11 cellular contexts compared by ENCODE assay signal in genomic region chr2:127175821-127176354, GRCh38. TPM values are rescaled to one million over a fixed set of nuclear protein-coding genes. Genes with fewer than 3 reads are reported as not detected.
DNase-seq lines count a peak whose midpoint lies in the region; ATAC-seq and TF ChIP-seq lines count a peak whose summit lies in the region.
"Had no signal": no experiment of that assay in that cellular context is flagged by ENCODE, and none has a peak within 500 bp of the region (broad histone marks: within the 10 kb centered on the region; RNA-seq: fewer than 3 reads in every experiment).

No MANE protein-coding gene starts in this region.

- no peak overlapping the region for H2AFZ ChIP-seq in hepatocyte

- H3K27ac ChIP-seq in adrenal gland (peak overlapping the region in 3 of 5 donors; percentile 4 to 75 (median 66)), hepatocyte (peak overlapping the region; percentile 97)

- no peak overlapping the region for H3K27ac Mint-ChIP-seq in progenitor cell of endocrine pancreas

- no peak for TF ChIP-seq POLR2A in adrenal gland (IDR thresholded peaks at IDR 0.05)

- H3K9me3 ChIP-seq in adrenal gland (replicated peaks in 1 of 3) (no peaks in the 10 kb centered on the region), hepatocyte (ENCODE audit: low read depth) (no peaks in the 10 kb centered on the region)

- TF ChIP-seq CTCF in adrenal gland (IDR thresholded peaks at IDR 0.05) (no peak), hepatocyte (IDR thresholded peaks at IDR 0.05; ENCODE audit: poor library complexity) (no peak), progenitor cell of endocrine pancreas (IDR thresholded peaks at IDR 0.05; ENCODE audit: unreplicated experiment) (no peak), GM20000 (IDR thresholded peaks at IDR 0.05; ENCODE audit: extremely low read depth, missing control alignments) (no peak)

- H3K27me3 Mint-ChIP-seq in progenitor cell of endocrine pancreas, result peaks cover 18% of the 10 kb centered on the region

- H3K79me2 ChIP-seq in hepatocyte, result no peaks in the 10 kb centered on the region

- intact Hi-C loops in adrenal gland (cut with DNase I), result no loop called here

- H3K4me1 ChIP-seq in adrenal gland (replicated peaks in 1 of 2) (peaks cover 0 to 15% of the 10 kb centered on the region in 2 donors), hepatocyte (ENCODE audit: insufficient read depth) (peaks cover 20% of the 10 kb centered on the region)

- 68 to 78% (median 71%) methylated on average over 19 of the region's 19 CpGs for WGBS in adrenal gland, 4 donors
- WGBS in hepatocyte (ENCODE audit: low lambda C conversion rate, missing lambda C conversion rate), result 49% methylated on average over 19 of the region's 19 CpGs

- H3K27me3 ChIP-seq in adrenal gland (no peaks in the 10 kb centered on the region), hepatocyte (no peaks in the 10 kb centered on the region)

- no peak overlapping the region for H3K4me3 Mint-ChIP-seq in progenitor cell of endocrine pancreas (ENCODE audit: low read depth)

- peak overlapping the region; percentile 48 for H3K4me2 ChIP-seq in hepatocyte

- H3K4me3 ChIP-seq in adrenal gland (no peak overlapping the region), hepatocyte (no peak overlapping the region)

- H3K36me3 Mint-ChIP-seq in progenitor cell of endocrine pancreas (ENCODE audit: insufficient read depth), result peaks cover 8% of the 10 kb centered on the region

- no peaks in the 10 kb centered on the region for H4K20me1 ChIP-seq in hepatocyte (ENCODE audit: insufficient read depth, poor library complexity, severe bottlenecking)

- no peaks in the 10 kb centered on the region for H3K9me2 ChIP-seq in hepatocyte (replicated peaks; ENCODE audit: insufficient read depth)

- peaks cover 8% of the 10 kb centered on the region for H3K4me1 Mint-ChIP-seq in progenitor cell of endocrine pancreas (ENCODE audit: low read depth)

- ATAC-seq in GM21515 (IDR thresholded peaks at IDR 0.05; ENCODE audit: unreplicated experiment), result no peak

- H3K36me3 ChIP-seq in adrenal gland (replicated peaks in 1 of 2), result no peaks in the 10 kb centered on the region
- no peaks in the 10 kb centered on the region for H3K36me3 ChIP-seq in hepatocyte (replicated peaks; ENCODE audit: insufficient read depth, low read depth)

- H3K9me3 Mint-ChIP-seq in progenitor cell of endocrine pancreas (ENCODE audit: low read depth), result peaks cover 15% of the 10 kb centered on the region

- peak; percentile 75 for DNase-seq in AG20443 (ENCODE audit: low spot score)
- DNase-seq in adrenal gland, result peak in 1 of 7 donors; percentile 73
- peak; percentile 68 for DNase-seq in hepatocyte (ENCODE audit: low spot score)
- peak; percentile 23 for DNase-seq in retina
- DNase-seq in progenitor cell of endocrine pancreas (ENCODE audit: low spot score, unreplicated experiment), result no peak
- no peak for DNase-seq in NCI-H226
- DNase-seq in GM20000 (ENCODE audit: low spot score), result no peak
- DNase-seq: cerebellar nuclear complex, NCI-H524 treated with DMSO at 0.1 percent for 48 hours had no signal

RNA-seq across cellular contexts. Expression of gene CYP27C1, which starts 44.2 kb away (rescaled TPM):
- total RNA-seq in adrenal gland, result under 1 TPM in 5 of 8 donors, not detected in 3; 0.11 to 0.28 (median 0.14) TPM
- under 1 TPM; 0.22 to 0.97 (median 0.30) TPM for polyA plus RNA-seq in adrenal gland
- total RNA-seq in hepatocyte, result 0.56 and 1.2 TPM in 2 replicates
- polyA plus RNA-seq in hepatocyte, result 1.3 and 1.4 TPM in 2 replicates
- 8.0 and 8.6 TPM in 2 replicates for total RNA-seq in progenitor cell of endocrine pancreas
- total RNA-seq: T-helper 2 cell treated with Interferon-gamma antibody and Interleukin-4, amounts not matched to agents 100 ng/mL and 5 ng/mL, for 36 hours had no signal

Comparison
In these comparisons a context has a peak if more than half of its experiments do, and no peak if none do; other contexts are left out.
1. DNase-seq: peak in AG20443 (single experiment), hepatocyte (single experiment) and retina (single experiment); none in progenitor cell of endocrine pancreas (single experiment), NCI-H226 (single experiment) and GM20000 (single experiment).